ENCODE assay signal across 19 cellular contexts in genomic region chr9:14245901-14246525, GRCh38.
DNase-seq lines count a peak whose midpoint lies in the region; ATAC-seq and TF ChIP-seq lines count a peak whose summit lies in the region.
"Had no signal": no experiment of that assay in that cellular context is flagged by ENCODE, and none has a peak within 500 bp of the region (broad histone marks: within the 10 kb centered on the region; RNA-seq: fewer than 3 reads in every experiment).

No MANE protein-coding gene starts in this region.

- TF ChIP-seq EP300 in stomach (IDR thresholded peaks at IDR 0.05) = no peak

- TF ChIP-seq CTCF in RWPE2 (IDR thresholded peaks at IDR 0.05; ENCODE audit: poor library complexity, severe bottlenecking) (no peak), endothelial cell (IDR thresholded peaks at IDR 0.05; ENCODE audit: unreplicated experiment) (no peak), nephron (IDR thresholded peaks at IDR 0.05; ENCODE audit: unreplicated experiment in 3 of 3) (no peak), stomach (IDR thresholded peaks at IDR 0.05) (no peak)

- DNase-seq in EH (ENCODE audit: low read depth) (peak; percentile 23), RWPE2 (ENCODE audit: low spot score) (no peak), endothelial cell (ENCODE audit: low spot score) (no peak), stomach (no peak), HAP-1 (ENCODE audit: low spot score in 2 of 2) (no peak), NCI-H2171 treated with DMSO at 0.1 percent for 48 hours (lab: John Stamatoyannopoulos, UW) (no peak)
- DNase-seq in activated CD8-positive, alpha-beta memory T cell treated with anti-CD3 and anti-CD28 coated beads for 24 hours = no peak
- DNase-seq: activated CD4-positive, alpha-beta T cell treated with anti-CD3 and anti-CD28 coated beads for 48 hours; cerebellar nuclear complex; islet precursor cell; NCI-H1092 treated with DMSO at 0.1 percent for 48 hours; NCI-H345; SIG-M5; stimulated activated naive CD8-positive, alpha-beta T cell treated with anti-CD3 and anti-CD28 coated beads, Interleukin-15, Interleukin-2, amounts not matched to agents 100 U/mL and 50 U/mL, for 24 hours; T1000 had no signal

- H3K27me3 Mint-ChIP-seq in endothelial cell (ENCODE audit: unreplicated experiment) (peaks cover 8% of the 10 kb centered on the region), nephron (ENCODE audit: low read depth) (no peaks in the 10 kb centered on the region)

- H3K9me3 Mint-ChIP-seq in endothelial cell (ENCODE audit: unreplicated experiment) = no peaks in the 10 kb centered on the region
- H3K9me3 Mint-ChIP-seq in nephron = no peaks in the 10 kb centered on the region

- H3K36me3 Mint-ChIP-seq in endothelial cell (ENCODE audit: low read depth, unreplicated experiment) (peaks cover 13% of the 10 kb centered on the region), nephron (ENCODE audit: low read depth) (peaks cover 9% of the 10 kb centered on the region)
- H3K36me3 Mint-ChIP-seq: activated naive CD8-positive, alpha-beta T cell had no signal

- H3K4me3 ChIP-seq in RWPE2 (ENCODE audit: severe bottlenecking) (no peak overlapping the region), stomach (no peak overlapping the region), HAP-1 (no peak overlapping the region)
- H3K4me3 ChIP-seq: K562 had no signal

- ATAC-seq in RWPE2 (ENCODE audit: low read depth) = peak; percentile 56
- ATAC-seq: K562; stimulated activated naive CD8-positive, alpha-beta T cell treated with anti-CD3 and anti-CD28 coated beads, Interleukin-15, Interleukin-2, amounts not matched to agents 100 U/mL and 50 U/mL, for 24 hours had no signal

- H3K27ac ChIP-seq in RWPE2 (ENCODE audit: poor library complexity, severe bottlenecking) (peak overlapping the region; percentile 31), stomach (no peak overlapping the region)
- H3K27ac ChIP-seq: parathyroid adenoma had no signal

- H3K4me1 Mint-ChIP-seq in endothelial cell (ENCODE audit: unreplicated experiment) (peaks cover 66% of the 10 kb centered on the region), nephron (peaks cover 76% of the 10 kb centered on the region)

- in situ Hi-C loops in HAP-1 (cut with MboI; ENCODE audit: low sequenced_read_pairs) = no loop called here

- TF ChIP-seq POLR2A in stomach (IDR thresholded peaks at IDR 0.05) = no peak

- H3K4me1 ChIP-seq in RWPE2 (ENCODE audit: insufficient read depth, poor library complexity, severe bottlenecking) (peaks cover 48% of the 10 kb centered on the region), stomach (peaks cover 7 to 88% (median 41%) of the 10 kb centered on the region in 4 donors), HAP-1 (peaks cover 38% of the 10 kb centered on the region)
- H3K4me1 ChIP-seq: parathyroid adenoma had no signal

- peak overlapping the region; percentile 76 for H3K27ac Mint-ChIP-seq in endothelial cell (ENCODE audit: unreplicated experiment)
- H3K27ac Mint-ChIP-seq in nephron = peak overlapping the region in 2 of 3 experiments; percentile 7 to 11
- H3K27ac Mint-ChIP-seq: activated naive CD8-positive, alpha-beta T cell had no signal

- intact Hi-C loops in stomach (cut with DNase I; ENCODE audit: low total_unique reads) = loop anchor here (10.0 kb wide), 1 partner anchor 51 kb away; no protein-coding TSS in a partner anchor

- H3K9me3 ChIP-seq in RWPE2 (ENCODE audit: severe bottlenecking) (no peaks in the 10 kb centered on the region), stomach (no peaks in the 10 kb centered on the region), HAP-1 (no peaks in the 10 kb centered on the region)

- H3K36me3 ChIP-seq in RWPE2 (ENCODE audit: low read depth) = 0 out of 2 replicates have a peak, but pooled peaks cover 12% of the 10 kb centered on the region
- no peaks in the 10 kb centered on the region for H3K36me3 ChIP-seq in stomach
- no peaks in the 10 kb centered on the region for H3K36me3 ChIP-seq in HAP-1 (replicated peaks)

- no peak overlapping the region for H3K4me3 Mint-ChIP-seq in endothelial cell (ENCODE audit: unreplicated experiment)
- no peak overlapping the region for H3K4me3 Mint-ChIP-seq in nephron
- H3K4me3 Mint-ChIP-seq: activated naive CD8-positive, alpha-beta T cell had no signal

- H3K27me3 ChIP-seq in RWPE2 (ENCODE audit: insufficient read depth, poor library complexity, severe bottlenecking) (no peaks in the 10 kb centered on the region), stomach (no peaks in the 10 kb centered on the region), HAP-1 (ENCODE audit: low read depth) (no peaks in the 10 kb centered on the region)

- 52 to 79% (median 60%) methylated on average over 3 of the region's 3 CpGs for WGBS in stomach, 5 donors
